In the genomic region with DNA sequence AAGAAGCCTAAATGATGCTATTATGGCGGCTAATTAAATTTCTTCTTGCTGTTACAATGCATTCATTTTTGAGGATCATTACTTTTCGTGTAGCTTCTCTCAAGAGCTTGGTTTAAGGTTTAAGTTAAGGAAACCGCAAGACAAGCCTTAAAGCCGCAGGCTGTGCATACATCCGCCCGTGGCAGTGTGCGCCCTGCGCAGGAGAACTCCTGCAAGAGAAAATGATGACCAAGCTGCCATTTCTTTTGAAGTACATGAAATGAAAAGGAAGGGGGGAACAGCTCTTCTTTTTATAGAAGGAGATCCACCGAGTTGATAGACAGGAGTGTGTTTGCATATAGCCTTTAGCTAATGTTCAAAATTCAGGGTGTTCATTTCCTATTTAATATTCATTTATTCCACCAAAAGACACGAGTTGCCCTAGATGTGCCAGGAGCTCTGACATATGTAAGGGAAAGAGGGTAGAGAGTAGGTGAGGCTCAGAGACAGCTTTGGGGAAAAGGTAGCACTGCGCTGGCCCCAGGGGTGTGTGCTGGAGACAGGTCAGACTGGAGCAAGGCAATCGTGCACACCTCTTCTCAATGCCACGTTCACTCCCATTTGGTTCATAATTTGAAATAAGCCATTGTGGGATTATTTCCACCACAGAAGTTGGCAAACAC, we compare ENCODE assay signal across 19 cellular contexts.
DNase-seq lines count a peak whose midpoint lies in the region; ATAC-seq and TF ChIP-seq lines count a peak whose summit lies in the region.
"Had no signal": no experiment of that assay in that cellular context is flagged by ENCODE, and none has a peak within 500 bp of the region (broad histone marks: within the 10 kb centered on the region; RNA-seq: fewer than 3 reads in every experiment).

No MANE protein-coding gene starts in this region.

- no peaks in the 10 kb centered on the region for H3K9me3 ChIP-seq in neuronal stem cell (replicated peaks in 1 of 2; ENCODE audit: control insufficient read depth in 2 of 2, insufficient read depth in 1 of 2, low read depth in 1 of 2, low read length in 2 of 2)
- H3K9me3 ChIP-seq in tibial artery, result no peaks in the 10 kb centered on the region
- H3K9me3 ChIP-seq: BLaER1 had no signal

- H2BK15ac ChIP-seq in neuronal stem cell (ENCODE audit: low read length), result no peak overlapping the region

- H3K27me3 Mint-ChIP-seq in stimulated activated naive CD8-positive, alpha-beta T cell treated with anti-CD3 and anti-CD28 coated beads, Interleukin-15, amount 100 ng/mL, for 72 hours, result no peaks in the 10 kb centered on the region
- H3K27me3 Mint-ChIP-seq: CD4-positive, alpha-beta T cell had no signal

- H3K18ac ChIP-seq in neuronal stem cell (ENCODE audit: low read length), result no peak overlapping the region

- H3K27ac ChIP-seq in neuronal stem cell (replicated peaks; ENCODE audit: low read length) (no peak overlapping the region), tibial artery (no peak overlapping the region)
- H3K27ac ChIP-seq: BLaER1 had no signal

- no peak overlapping the region for H2BK120ac ChIP-seq in neuronal stem cell (ENCODE audit: low read depth, low read length)

- ATAC-seq in HG02588 (IDR thresholded peaks at IDR 0.05; ENCODE audit: unreplicated experiment), result no peak
- ATAC-seq in stimulated activated naive CD8-positive, alpha-beta T cell treated with anti-CD3 and anti-CD28 coated beads, Interleukin-15, amount 100 ng/mL, for 72 hours, result no peak
- ATAC-seq: GM23338, K562, Panc1 had no signal

- H3K9me3 Mint-ChIP-seq in stimulated activated naive CD8-positive, alpha-beta T cell treated with anti-CD3 and anti-CD28 coated beads, Interleukin-15, amount 100 ng/mL, for 72 hours, result no peaks in the 10 kb centered on the region
- H3K9me3 Mint-ChIP-seq: CD4-positive, alpha-beta T cell had no signal

- intact Hi-C loops in tibial artery (cut with DNase I; ENCODE audit: low total_unique reads), result no loop called here

- H3K27me3 ChIP-seq in neuronal stem cell (ENCODE audit: control insufficient read depth in 3 of 3, insufficient read depth in 3 of 3, low read depth in 1 of 3, low read length in 3 of 3) (no peaks in the 10 kb centered on the region), tibial artery (no peaks in the 10 kb centered on the region)
- H3K27me3 ChIP-seq: BLaER1 had no signal

- no peaks in the 10 kb centered on the region for H3K4me1 Mint-ChIP-seq in stimulated activated naive CD8-positive, alpha-beta T cell treated with anti-CD3 and anti-CD28 coated beads, Interleukin-15, amount 100 ng/mL, for 72 hours

- TF ChIP-seq CTCF in NB4 (IDR thresholded peaks at IDR 0.05; ENCODE audit: low read depth, low read length) (no peak), tibial artery (IDR thresholded peaks at IDR 0.05) (no peak)

- no peaks in the 10 kb centered on the region for H3K36me3 ChIP-seq in neuronal stem cell (replicated peaks in 1 of 2; ENCODE audit: control insufficient read depth in 2 of 2, insufficient read depth in 2 of 2, low read length in 2 of 2)
- H3K36me3 ChIP-seq in tibial artery, result no peaks in the 10 kb centered on the region
- H3K36me3 ChIP-seq: BLaER1 had no signal

- no peak overlapping the region for H4K91ac ChIP-seq in neuronal stem cell (ENCODE audit: low read depth, low read length, poor library complexity)

- no peak overlapping the region for H2BK5ac ChIP-seq in neuronal stem cell (ENCODE audit: low read length)

- H3K4me3 Mint-ChIP-seq in stimulated activated naive CD8-positive, alpha-beta T cell treated with anti-CD3 and anti-CD28 coated beads, Interleukin-15, amount 100 ng/mL, for 72 hours, result no peak overlapping the region
- H3K4me3 Mint-ChIP-seq: CD4-positive, alpha-beta T cell; GM23338 had no signal

- no peak overlapping the region for H3K9ac ChIP-seq in neuronal stem cell (ENCODE audit: low read depth, low read length, poor library complexity)
- H3K9ac ChIP-seq: BLaER1 had no signal

- peaks cover 1 to 2% of the 10 kb centered on the region in 2 donors for H3K4me1 ChIP-seq in neuronal stem cell (ENCODE audit: control insufficient read depth in 2 of 2, insufficient read depth in 1 of 2, low read depth in 1 of 2, low read length in 2 of 2)
- no peaks in the 10 kb centered on the region for H3K4me1 ChIP-seq in tibial artery
- H3K4me1 ChIP-seq: BLaER1 had no signal

- TF ChIP-seq POLR2A in NB4 (IDR thresholded peaks at IDR 0.05; ENCODE audit: extremely low read depth, insufficient read length), result no peak

- no peak overlapping the region for H2BK12ac ChIP-seq in neuronal stem cell (ENCODE audit: low read length)

- H3K27ac Mint-ChIP-seq in stimulated activated naive CD8-positive, alpha-beta T cell treated with anti-CD3 and anti-CD28 coated beads, Interleukin-15, amount 100 ng/mL, for 72 hours, result no peak overlapping the region
- H3K27ac Mint-ChIP-seq: CD4-positive, alpha-beta T cell; GM23338 had no signal

- no peak overlapping the region for H3K4ac ChIP-seq in neuronal stem cell (ENCODE audit: low read length)

- H4K8ac ChIP-seq in neuronal stem cell (ENCODE audit: low read depth, low read length), result no peak overlapping the region

- no peak overlapping the region for H3K4me2 ChIP-seq in neuronal stem cell (ENCODE audit: insufficient read depth, low read length, poor library complexity, severe bottlenecking)
- H3K4me2 ChIP-seq: BLaER1, GM23338 had no signal

- no peak overlapping the region for H3K14ac ChIP-seq in neuronal stem cell (ENCODE audit: low read length)

- no CpG with 5 or more reads among the region's 13 CpGs for WGBS in neuronal stem cell (ENCODE audit: extremely low coverage in 2 of 2, insufficient read length in 2 of 2, insufficient replicate concordance in 1 of 2), 2 donors

- no peak overlapping the region for H3K23ac ChIP-seq in neuronal stem cell (ENCODE audit: low read depth, low read length, poor library complexity)

- DNase-seq in Jurkat, Clone E6-1 (ENCODE audit: low read depth, low spot score), result peak; percentile 77
- DNase-seq in NB4 (ENCODE audit: low read depth) (peak; percentile 59), UCSD-AML1 (lab: John Stamatoyannopoulos, UW; ENCODE audit: unreplicated experiment) (peak; percentile 12), neuronal stem cell (ENCODE audit: low spot score) (no peak), tibial artery (no peak)
- no peak for DNase-seq in stimulated activated naive CD8-positive, alpha-beta T cell treated with anti-CD3 and anti-CD28 coated beads, Interleukin-15, amount 100 ng/mL, for 72 hours
- DNase-seq: CD4-positive, alpha-beta T cell; COR-L47; DMS79; NCI-H1105 treated with DMSO at 0.1 percent for 48 hours; NCI-H2029 treated with DMSO at 0.1 percent for 48 hours; NCI-H226; NCI-H510A treated with DMSO at 0.1 percent for 48 hours; NCI-H82 had no signal

- peak overlapping the region; percentile 7 for H2AFZ ChIP-seq in neuronal stem cell (ENCODE audit: low read length)
- H2AFZ ChIP-seq: GM23338 had no signal

- H3K4me3 ChIP-seq in Jurkat, Clone E6-1 (ENCODE audit: low read length), result no peak overlapping the region
- H3K4me3 ChIP-seq in NB4 (ENCODE audit: low read depth, low read length) (no peak overlapping the region), neuronal stem cell (ENCODE audit: low read length in 2 of 2) (no peak overlapping the region), tibial artery (no peak overlapping the region)
- H3K4me3 ChIP-seq: BLaER1, GM23338, K562 had no signal

- H3K79me1 ChIP-seq in neuronal stem cell (ENCODE audit: low read depth, low read length), result no peaks in the 10 kb centered on the region

- H2AK5ac ChIP-seq in neuronal stem cell (ENCODE audit: low read depth, low read length), result no peak overlapping the region

Comparison
In these comparisons a context has a peak if more than half of its experiments do, and no peak if none do; other contexts are left out.
1. DNase-seq: peak in Jurkat, Clone E6-1 (single experiment), NB4 (single experiment) and UCSD-AML1 (single experiment); none in neuronal stem cell (single experiment), tibial artery (0 of 2) and stimulated activated naive CD8-positive, alpha-beta T cell treated with anti-CD3 and anti-CD28 coated beads, Interleukin-15, amount 100 ng/mL, for 72 hours (0 of 2).